ENCODE assay signal across 1 cellular context in the genomic region with DNA sequence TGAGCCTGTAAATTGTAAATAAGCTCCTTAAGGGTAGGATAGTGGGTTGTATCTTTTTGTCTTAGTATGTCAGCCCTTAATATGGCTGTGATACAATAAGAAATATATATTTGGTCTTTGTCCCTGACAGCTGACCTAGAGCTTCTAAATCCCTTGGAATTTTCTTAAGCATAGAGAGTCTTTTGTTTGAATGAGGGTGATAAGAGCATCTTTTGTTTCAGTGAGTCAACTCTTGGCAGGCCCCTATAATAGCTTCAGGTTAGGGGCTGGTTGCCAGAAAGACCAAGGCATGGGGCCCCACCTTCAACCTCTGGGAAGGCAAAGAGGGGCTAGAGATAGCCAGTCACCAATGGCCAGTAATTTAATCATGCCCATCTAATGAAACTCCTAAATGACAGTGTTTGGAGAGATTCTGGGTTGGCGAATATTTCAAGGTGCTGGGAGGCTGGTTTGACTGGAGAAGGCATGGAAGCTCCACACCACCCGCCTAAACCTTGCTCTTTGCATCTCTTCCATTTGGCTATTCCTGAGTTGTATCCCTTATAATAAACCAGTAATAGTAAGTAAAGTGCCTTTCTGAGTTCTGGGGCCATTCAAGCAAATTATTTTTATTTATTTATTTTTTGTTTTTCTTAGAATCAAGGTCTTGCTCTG.
TF ChIP-seq lines count a peak whose summit lies in the region.

No MANE protein-coding gene starts in this region.

TF ChIP-seq in SK-N-SH, 30 proteins besides CTCF, POLR2A, EP300 and RAD21 (continued from another document):
- TF ChIP-seq, protein P1, sequence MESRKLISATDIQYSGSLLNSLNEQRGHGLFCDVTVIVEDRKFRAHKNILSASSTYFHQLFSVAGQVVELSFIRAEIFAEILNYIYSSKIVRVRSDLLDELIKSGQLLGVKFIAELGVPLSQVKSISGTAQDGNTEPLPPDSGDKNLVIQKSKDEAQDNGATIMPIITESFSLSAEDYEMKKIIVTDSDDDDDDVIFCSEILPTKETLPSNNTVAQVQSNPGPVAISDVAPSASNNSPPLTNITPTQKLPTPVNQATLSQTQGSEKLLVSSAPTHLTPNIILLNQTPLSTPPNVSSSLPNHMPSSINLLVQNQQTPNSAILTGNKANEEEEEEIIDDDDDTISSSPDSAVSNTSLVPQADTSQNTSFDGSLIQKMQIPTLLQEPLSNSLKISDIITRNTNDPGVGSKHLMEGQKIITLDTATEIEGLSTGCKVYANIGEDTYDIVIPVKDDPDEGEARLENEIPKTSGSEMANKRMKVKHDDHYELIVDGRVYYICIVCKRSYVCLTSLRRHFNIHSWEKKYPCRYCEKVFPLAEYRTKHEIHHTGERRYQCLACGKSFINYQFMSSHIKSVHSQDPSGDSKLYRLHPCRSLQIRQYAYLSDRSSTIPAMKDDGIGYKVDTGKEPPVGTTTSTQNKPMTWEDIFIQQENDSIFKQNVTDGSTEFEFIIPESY (IDR thresholded peaks at IDR 0.05; ENCODE audit: borderline replicate concordance, low read depth) = no peak
- TF ChIP-seq RCOR1 (IDR thresholded peaks at IDR 0.05; ENCODE audit: low read length) (no peak), FOXJ3 (CRISPR knock-in tag; IDR thresholded peaks at IDR 0.05) (no peak), NRF1 (IDR thresholded peaks at IDR 0.05; ENCODE audit: low read depth, low read length) (no peak), TEAD4 (IDR thresholded peaks at IDR 0.05; ENCODE audit: borderline replicate concordance, insufficient read depth) (no peak)
